Comparison of ENCODE assay signal across 18 cellular contexts in genomic region chr20:58141496-58141895, GRCh38.
"Had no signal": no experiment of that assay in that cellular context is flagged by ENCODE, and none has a peak within 500 bp of the region (broad histone marks: within the 10 kb centered on the region; RNA-seq: fewer than 3 reads in every experiment).

No MANE protein-coding gene starts in this region.

- H3K27ac ChIP-seq: coronary artery, psoas muscle, thoracic aorta, uterus had no signal

- H3K4me1 Mint-ChIP-seq: naive thymus-derived CD8-positive, alpha-beta T cell had no signal

- H3K4me3 Mint-ChIP-seq: activated CD4-positive, alpha-beta memory T cell treated with anti-CD3 and anti-CD28 coated beads for 36 hours; activated naive CD4-positive, alpha-beta T cell treated with anti-CD3 and anti-CD28 coated beads for 36 hours; activated T-cell treated with anti-CD3 and anti-CD28 coated beads, Interleukin-2, amount 50 U/mL, for 72 hours; naive thymus-derived CD8-positive, alpha-beta T cell; T-helper 2 cell treated with Interferon-gamma antibody and Interleukin-4, amounts not matched to agents 5 μg/mL and 100 μg/mL, for 36 hours had no signal

- H3K36me3 Mint-ChIP-seq: activated CD4-positive, alpha-beta memory T cell treated with anti-CD3 and anti-CD28 coated beads for 36 hours; naive thymus-derived CD8-positive, alpha-beta T cell had no signal

- H3K36me3 ChIP-seq: thoracic aorta, uterus had no signal

- DNase-seq: activated CD4-positive, alpha-beta memory T cell treated with anti-CD3 and anti-CD28 coated beads for 36 hours; activated naive CD4-positive, alpha-beta T cell treated with anti-CD3 and anti-CD28 coated beads for 36 hours; activated T-cell treated with anti-CD3 and anti-CD28 coated beads, Interleukin-2, amount 50 U/mL, for 72 hours; effector CD8-positive, alpha-beta T cell; foreskin melanocyte; kidney; left ventricle myocardium superior; mucosa of descending colon; naive thymus-derived CD8-positive, alpha-beta T cell; psoas muscle; stimulated activated CD4-positive, alpha-beta T cell treated with anti-CD3 and anti-CD28 coated beads, Interleukin-2, amount 100 ng/mL, for 48 hours; stimulated activated CD8-positive, alpha-beta memory T cell treated with anti-CD3 and anti-CD28 coated beads, Interleukin-4, amount 100 ng/mL, for 48 hours; stimulated activated naive CD8-positive, alpha-beta T cell treated with anti-CD3 and anti-CD28 coated beads, Interleukin-15, Interleukin-2, amounts not matched to agents 100 U/mL and 50 U/mL, for 24 hours; uterus had no signal

- H3K4me1 ChIP-seq: psoas muscle, uterus had no signal

- H3K4me3 ChIP-seq: coronary artery, mucosa of descending colon, psoas muscle, thoracic aorta, uterus had no signal

- H3K27me3 ChIP-seq: uterus had no signal

- H3K9me3 ChIP-seq: mucosa of descending colon, psoas muscle, thoracic aorta, uterus had no signal

- H3K27ac Mint-ChIP-seq: activated CD4-positive, alpha-beta memory T cell treated with anti-CD3 and anti-CD28 coated beads for 36 hours; activated naive CD4-positive, alpha-beta T cell treated with anti-CD3 and anti-CD28 coated beads for 36 hours; activated T-cell treated with anti-CD3 and anti-CD28 coated beads, Interleukin-2, amount 50 U/mL, for 72 hours; naive thymus-derived CD8-positive, alpha-beta T cell; T-helper 2 cell treated with Interferon-gamma antibody and Interleukin-4, amounts not matched to agents 5 μg/mL and 100 μg/mL, for 36 hours had no signal

- ATAC-seq: activated CD4-positive, CD25-positive, alpha-beta regulatory T cell treated with anti-CD3 and anti-CD28 coated beads, Interleukin-2, amount 50 U/mL, for 24 hours; activated T-cell treated with anti-CD3 and anti-CD28 coated beads, Interleukin-2, amount 50 U/mL, for 72 hours; left ventricle myocardium superior; mucosa of descending colon; naive thymus-derived CD8-positive, alpha-beta T cell; psoas muscle; stimulated activated naive CD8-positive, alpha-beta T cell treated with anti-CD3 and anti-CD28 coated beads, Interleukin-15, Interleukin-2, amounts not matched to agents 100 U/mL and 50 U/mL, for 24 hours had no signal

- H3K9me3 Mint-ChIP-seq: activated CD4-positive, alpha-beta memory T cell treated with anti-CD3 and anti-CD28 coated beads for 36 hours; activated naive CD4-positive, alpha-beta T cell treated with anti-CD3 and anti-CD28 coated beads for 36 hours; activated T-cell treated with anti-CD3 and anti-CD28 coated beads, Interleukin-2, amount 50 U/mL, for 72 hours; naive thymus-derived CD8-positive, alpha-beta T cell; T-helper 2 cell treated with Interferon-gamma antibody and Interleukin-4, amounts not matched to agents 5 μg/mL and 100 μg/mL, for 36 hours had no signal
